In genomic region chr12:63782466-63782865, GRCh38 we compare ENCODE assay signal across 25 cellular contexts.
"Had no signal": no experiment of that assay in that cellular context is flagged by ENCODE, and none has a peak within 500 bp of the region (broad histone marks: within the 10 kb centered on the region; RNA-seq: fewer than 3 reads in every experiment).

No MANE protein-coding gene starts in this region.

- DNase-seq: activated B cell treated with CpG ODN at 0.5 μM for 24 hours; activated CD8-positive, alpha-beta memory T cell treated with anti-CD3 and anti-CD28 coated beads for 24 hours; activated effector memory CD4-positive, alpha-beta T cell treated with Interleukin-2 at 50 U/mL for 16 hours; activated naive CD4-positive, alpha-beta T cell treated with Interleukin-2 at 50 U/mL for 16 hours; anterior cingulate cortex; dermis blood vessel endothelial cell; effector CD4-positive, alpha-beta T cell; foreskin keratinocyte; left ventricle myocardium inferior; naive B cell; occipital lobe; stimulated activated CD4-positive, alpha-beta T cell treated with anti-CD3 and anti-CD28 coated beads, Interleukin-1b, Interleukin-23, amount 100 ng/mL, for 48 hours; stimulated activated CD4-positive, alpha-beta T cell treated with anti-CD3 and anti-CD28 coated beads, Interleukin-4, amount 100 ng/mL, for 4 hours; stimulated activated CD8-positive, alpha-beta memory T cell treated with anti-CD3 and anti-CD28 coated beads, Interleukin-4, amount 100 ng/mL, for 48 hours; T-helper 2 cell; tibial artery had no signal

- H3K4me3 Mint-ChIP-seq: activated B cell treated with CpG ODN at 0.5 μM for 24 hours; activated naive CD8-positive, alpha-beta T cell; neural progenitor cell; stimulated activated memory B cell treated with anti-CD40 and anti-IgM and Interleukin-4, amounts not matched to agents 10 μg/mL and 1 μg/mL and 100 μg/mL, for 72 hours had no signal

- ATAC-seq: foreskin keratinocyte; stimulated activated memory B cell treated with anti-CD40 and anti-IgM and Interleukin-4, amounts not matched to agents 10 μg/mL and 1 μg/mL and 100 μg/mL, for 72 hours had no signal

- H3K9me3 Mint-ChIP-seq: activated B cell treated with CpG ODN at 0.5 μM for 24 hours; naive B cell; neural progenitor cell; stimulated activated memory B cell treated with anti-CD40 and anti-IgM and Interleukin-4, amounts not matched to agents 10 μg/mL and 1 μg/mL and 100 μg/mL, for 72 hours had no signal

- H3K27ac ChIP-seq: esophagus muscularis mucosa, foreskin keratinocyte, left ventricle myocardium inferior, neural progenitor cell, parathyroid adenoma, right atrium auricular region, suprapubic skin, tibial artery had no signal

- H3K9me3 ChIP-seq: esophagus muscularis mucosa, left ventricle myocardium inferior, right atrium auricular region, suprapubic skin, tibial artery had no signal

- H3K27me3 ChIP-seq: esophagus muscularis mucosa, foreskin keratinocyte, neural progenitor cell, right atrium auricular region, suprapubic skin, tibial artery had no signal

- H3K27ac Mint-ChIP-seq: activated B cell treated with CpG ODN at 0.5 μM for 24 hours; activated naive CD8-positive, alpha-beta T cell; neural progenitor cell; stimulated activated memory B cell treated with anti-CD40 and anti-IgM and Interleukin-4, amounts not matched to agents 10 μg/mL and 1 μg/mL and 100 μg/mL, for 72 hours had no signal

- H3K4me3 ChIP-seq: esophagus muscularis mucosa, left ventricle myocardium inferior, lung, neural progenitor cell, right atrium auricular region, smooth muscle cell, suprapubic skin, tibial artery had no signal

- H3K27me3 Mint-ChIP-seq: activated B cell treated with CpG ODN at 0.5 μM for 24 hours; activated naive CD8-positive, alpha-beta T cell; naive B cell; stimulated activated memory B cell treated with anti-CD40 and anti-IgM and Interleukin-4, amounts not matched to agents 10 μg/mL and 1 μg/mL and 100 μg/mL, for 72 hours had no signal
